In the genomic region with DNA sequence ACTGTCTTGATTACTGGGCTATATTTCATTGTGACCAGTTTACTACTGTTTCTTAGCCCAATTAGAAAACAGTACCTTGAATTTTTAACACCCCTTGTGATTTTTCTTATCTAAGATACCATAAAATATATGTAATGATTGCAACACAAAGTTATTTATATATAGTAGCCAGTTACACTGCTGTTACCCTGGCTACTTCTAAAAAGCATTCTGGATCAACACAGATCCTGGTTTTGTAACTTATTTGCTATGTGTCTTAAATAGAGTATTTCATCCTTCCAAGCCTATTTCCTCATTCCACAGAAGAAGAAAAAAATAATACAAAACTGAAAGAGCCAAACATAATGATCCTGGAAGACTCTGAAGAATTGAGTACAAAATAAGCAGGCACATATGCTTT, we compare ENCODE assay signal across 19 cellular contexts. TPM values are rescaled to one million over a fixed set of nuclear protein-coding genes. Genes with fewer than 3 reads are reported as not detected.
A peak's percentile ranks its signal among the peaks of the same experiment; 100 is the strongest.
DNase-seq lines count a peak whose midpoint lies in the region; ATAC-seq and TF ChIP-seq lines count a peak whose summit lies in the region.
"Had no signal": no experiment of that assay in that cellular context is flagged by ENCODE, and none has a peak within 500 bp of the region (broad histone marks: within the 10 kb centered on the region; RNA-seq: fewer than 3 reads in every experiment).

No MANE protein-coding gene starts in this region.

- intact Hi-C loops in lower leg skin (cut with DNase I; ENCODE audit: low total_unique reads) = no loop called here

- H3F3A ChIP-seq in GM23248 (ENCODE audit: insufficient read depth) = peaks cover 23% of the 10 kb centered on the region

- peak overlapping the region; percentile 62 for H3K4me2 ChIP-seq in GM23248 (ENCODE audit: unreplicated experiment)
- H3K4me2 ChIP-seq: BLaER1 had no signal

- in situ Hi-C loops in GM23248 (cut with MboI) = no loop called here

- H3K9me2 ChIP-seq in GM23248 (ENCODE audit: insufficient read depth) = no peaks in the 10 kb centered on the region

- 0 out of 2 replicates have a peak overlapping the region, but pooled peaks have one; percentile 5 for H2AFZ ChIP-seq in GM23248

- H3K27ac ChIP-seq in GM23248 (peak overlapping the region; percentile 89), thoracic aorta (peak overlapping the region; percentile 62 to 84)
- H3K27ac ChIP-seq: BLaER1, brain microvascular endothelial cell had no signal

- DNase-seq in GM23248 (peak; percentile 75), choroid plexus epithelial cell (ENCODE audit: low read depth) (peak; percentile 68), kidney tubule cell (ENCODE audit: low spot score) (peak; percentile 51), thoracic aorta (ENCODE audit: low spot score) (no peak), DMS 273 (lab: John Stamatoyannopoulos, UW; ENCODE audit: unreplicated experiment) (no peak), ureter (ENCODE audit: low spot score) (no peak), lower leg skin (ENCODE audit: low spot score in 2 of 2) (no peak)
- no peak for DNase-seq in activated CD8-positive, alpha-beta memory T cell treated with anti-CD3 and anti-CD28 coated beads, Interleukin-2, amount 50 U/mL, for 48 hours
- DNase-seq: activated CD8-positive, alpha-beta memory T cell treated with anti-CD3 and anti-CD28 coated beads, Interleukin-2, amount 10 ng/mL, durations not matched to agents 7 days and 5 days; activated gamma-delta T cell treated with Interleukin-2 at 50 U/mL for 16 hours; brain microvascular endothelial cell; effector memory CD8-positive, alpha-beta T cell; glutamatergic neuron; islet precursor cell; KG1; NCI-H1417 treated with DMSO at 0.1 percent for 48 hours; Right ventricle myocardium superior had no signal

- peak; percentile 85 for ATAC-seq in thoracic aorta (ENCODE audit: insufficient number of reproducible peaks, low FRiP score, low read depth)
- ATAC-seq: activated CD8-positive, alpha-beta memory T cell treated with anti-CD3 and anti-CD28 coated beads, Interleukin-2, amount 10 ng/mL, durations not matched to agents 7 days and 5 days; effector memory CD8-positive, alpha-beta T cell had no signal

- TF ChIP-seq CTCF in choroid plexus epithelial cell (conservative IDR thresholded peaks at IDR 0.05; ENCODE audit: low read depth, low read length) = no peak
- TF ChIP-seq CTCF in thoracic aorta (IDR thresholded peaks at IDR 0.05) = no peak
- no peak for TF ChIP-seq CTCF in lower leg skin (IDR thresholded peaks at IDR 0.05)

- no peaks in the 10 kb centered on the region for H3K79me2 ChIP-seq in GM23248 (ENCODE audit: insufficient read depth)

- no peaks in the 10 kb centered on the region for H3K9me3 ChIP-seq in GM23248 (ENCODE audit: low read depth)
- no peaks in the 10 kb centered on the region for H3K9me3 ChIP-seq in thoracic aorta
- H3K9me3 ChIP-seq: BLaER1 had no signal

- peaks cover 33% of the 10 kb centered on the region for H3K4me1 ChIP-seq in GM23248 (ENCODE audit: insufficient read depth)
- peaks cover 11 to 21% of the 10 kb centered on the region in 2 donors for H3K4me1 ChIP-seq in thoracic aorta (ENCODE audit: control insufficient read depth in 1 of 2, low read depth in 2 of 2)
- H3K4me1 ChIP-seq: BLaER1 had no signal

- H4K20me1 ChIP-seq in GM23248 (ENCODE audit: insufficient read depth) = no peaks in the 10 kb centered on the region
- H4K20me1 ChIP-seq: BLaER1 had no signal

- TF ChIP-seq POLR2A in lower leg skin (IDR thresholded peaks at IDR 0.05) = no peak

- H3K4me3 ChIP-seq in GM23248 = peak overlapping the region; percentile 22; the same call in 1 of the 2 replicates
- no peak overlapping the region for H3K4me3 ChIP-seq in choroid plexus epithelial cell (ENCODE audit: low read depth, low read length)
- no peak overlapping the region for H3K4me3 ChIP-seq in thoracic aorta
- no peak overlapping the region for H3K4me3 ChIP-seq in lower leg skin (ENCODE audit: low read depth, poor library complexity, severe bottlenecking)
- H3K4me3 ChIP-seq: BLaER1, skin epidermis had no signal

- peak overlapping the region; percentile 58 for H3K9ac ChIP-seq in GM23248
- H3K9ac ChIP-seq: BLaER1 had no signal

- no peaks in the 10 kb centered on the region for H3K27me3 ChIP-seq in GM23248 (replicated peaks; ENCODE audit: insufficient read depth)
- no peaks in the 10 kb centered on the region for H3K27me3 ChIP-seq in thoracic aorta (replicated peaks; ENCODE audit: insufficient read depth)
- H3K27me3 ChIP-seq: BLaER1, brain microvascular endothelial cell had no signal

- peaks cover 21% of the 10 kb centered on the region; the same call in 1 of the 2 replicates for H3K36me3 ChIP-seq in GM23248 (ENCODE audit: low read depth)
- H3K36me3 ChIP-seq in thoracic aorta = peaks cover 31% of the 10 kb centered on the region

RNA-seq across cellular contexts. Expression of gene GSTA4, which starts 18.9 kb away (rescaled TPM):
- total RNA-seq in GM23248 (2014; rRNA removed; shearing (Covaris generic)) = 26.5 and 28.6 TPM in 2 replicates
- 33.7 and 37.9 TPM in 2 replicates for polyA plus RNA-seq in GM23248 (2016; fragmentation: Nextera tagmentation; extraction: Ambion mirVana)
- total RNA-seq in thoracic aorta (10 to 100 TPM; 18.1 to 19.4 TPM), ureter (12.2 TPM), lower leg skin (100 to 1,000 TPM; 114 to 148 (median 117) TPM)

RNA-seq across cellular contexts. Expression of gene CILK1, which starts 47.6 kb away (rescaled TPM):
- 11.1 and 15.6 TPM in 2 replicates for total RNA-seq in GM23248 (2014; rRNA removed; shearing (Covaris generic))
- 6.0 and 6.5 TPM in 2 replicates for polyA plus RNA-seq in GM23248 (2016; fragmentation: Nextera tagmentation; extraction: Ambion mirVana)
- 10 to 100 TPM; 14.2 to 18.6 TPM for total RNA-seq in thoracic aorta
- total RNA-seq in ureter = 14.5 TPM
- total RNA-seq in lower leg skin = 10 to 100 TPM; 13.1 to 22.5 (median 17.4) TPM

RNA-seq across cellular contexts. Expression of gene FBXO9, which starts 51.2 kb away (rescaled TPM):
- 48.4 and 59.6 TPM in 2 replicates for total RNA-seq in GM23248 (2014; rRNA removed; shearing (Covaris generic))
- 56.5 and 59.9 TPM in 2 replicates for polyA plus RNA-seq in GM23248 (2016; fragmentation: Nextera tagmentation; extraction: Ambion mirVana)
- 10 to 100 TPM; 30.1 to 78.2 TPM for total RNA-seq in thoracic aorta
- 78.3 TPM for total RNA-seq in ureter
- 10 to 100 TPM; 22.5 to 45.0 (median 28.3) TPM for total RNA-seq in lower leg skin

Comparison
In these comparisons a context has a peak if more than half of its experiments do, and no peak if none do; other contexts are left out.
1. DNase-seq: peak in GM23248 (single experiment), choroid plexus epithelial cell (single experiment) and kidney tubule cell (single experiment); none in thoracic aorta (single experiment), DMS 273 (single experiment), ureter (single experiment), activated CD8-positive, alpha-beta memory T cell treated with anti-CD3 and anti-CD28 coated beads, Interleukin-2, amount 50 U/mL, for 48 hours (single experiment) and lower leg skin (0 of 2).